In the genomic region with DNA sequence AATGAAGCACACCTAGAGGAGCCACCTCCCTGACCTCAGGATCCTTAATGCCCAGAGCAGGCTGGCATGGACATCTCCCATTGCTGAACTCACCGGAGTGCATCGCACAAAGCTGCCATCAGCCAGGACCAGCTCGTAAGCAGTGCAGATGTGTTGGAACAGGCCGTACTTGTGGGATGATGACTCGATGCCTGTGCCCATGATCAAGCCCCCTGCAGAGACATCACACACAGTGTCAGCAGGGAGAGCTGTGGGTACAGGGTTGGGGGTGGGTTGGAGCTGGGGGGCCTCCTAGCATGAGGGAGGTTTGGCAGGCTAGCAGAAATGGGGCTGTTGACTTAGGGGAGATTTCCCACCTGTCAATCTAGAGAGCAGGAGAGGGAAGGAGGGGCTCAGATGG, we compare ENCODE assay signal across 33 cellular contexts. TPM values are rescaled to one million over a fixed set of nuclear protein-coding genes. Genes with fewer than 3 reads are reported as not detected.
DNase-seq lines count a peak whose midpoint lies in the region; ATAC-seq, FAIRE-seq and TF ChIP-seq lines count a peak whose summit lies in the region.
"Had no signal": no experiment of that assay in that cellular context is flagged by ENCODE, and none has a peak within 500 bp of the region (broad histone marks: within the 10 kb centered on the region; RNA-seq: fewer than 3 reads in every experiment).

No MANE protein-coding gene starts in this region.

- FAIRE-seq in H54 (lab: Jason Lieb, UNC): peak; percentile 72
- FAIRE-seq: GM12878 had no signal

- peaks cover 0 to 6% of the 10 kb centered on the region in 2 donors for H3K27me3 Mint-ChIP-seq in effector memory CD8-positive, alpha-beta T cell
- H3K27me3 Mint-ChIP-seq: activated CD4-positive, alpha-beta memory T cell treated with anti-CD3 and anti-CD28 coated beads, Interleukin-2, amount 10 ng/mL, durations not matched to agents 7 days and 5 days; activated naive CD4-positive, alpha-beta T cell treated with anti-CD3 and anti-CD28 coated beads, Interleukin-2, amount 50 U/mL, for 24 hours; stimulated activated naive CD8-positive, alpha-beta T cell treated with anti-CD3 and anti-CD28 coated beads, Interleukin-15, Interleukin-2, amounts not matched to agents 100 ng/mL and 50 ng/mL, for 24 hours had no signal

- no peak for TF ChIP-seq CTCF in adrenal gland (IDR thresholded peaks at IDR 0.05)

- no peak for TF ChIP-seq POLR2A in H54 (IDR thresholded peaks at IDR 0.05; ENCODE audit: low read depth, low read length)
- TF ChIP-seq POLR2A in adrenal gland (IDR thresholded peaks at IDR 0.05): no peak

- DNase-seq in H54 (ENCODE audit: insufficient read length, low spot score) (no peak), adrenal gland (no peak), kidney tubule cell (ENCODE audit: low spot score) (peak; percentile 54), renal cortical epithelial cell (ENCODE audit: low read depth) (peak; percentile 43), HT-29 (ENCODE audit: low spot score) (no peak)
- no peak for DNase-seq in stimulated activated CD4-positive, alpha-beta T cell treated with anti-CD3 and anti-CD28 coated beads, Interleukin-1b, Interleukin-23, amount 100 ng/mL, for 48 hours
- no peak for DNase-seq in effector memory CD8-positive, alpha-beta T cell
- DNase-seq: activated CD4-positive, alpha-beta memory T cell treated with anti-CD3 and anti-CD28 coated beads, Interleukin-2, amount 10 ng/mL, durations not matched to agents 7 days and 5 days; activated CD4-positive, CD25-positive, alpha-beta regulatory T cell treated with anti-CD3 and anti-CD28 coated beads, Interleukin-2, amount 50 U/mL, for 72 hours; caudate nucleus; CD8-positive, alpha-beta memory T cell; cortex of kidney; effector memory CD4-positive, alpha-beta T cell; EL; foreskin melanocyte; H7; heart right ventricle; Kasumi-1; kidney glomerular epithelial cell; mammary epithelial cell; NCI-H1417 treated with DMSO at 0.1 percent for 48 hours; NCI-H2081; NCI-H526; Right ventricle myocardium superior; T-helper 2 cell; uterus had no signal

- peaks cover 0 to 68% of the 10 kb centered on the region in 2 donors for H3K36me3 ChIP-seq in adrenal gland (replicated peaks in 1 of 2)
- H3K36me3 ChIP-seq: uterus had no signal

- H3K9me3 ChIP-seq in adrenal gland (replicated peaks in 1 of 3): peaks cover 0 to 3% (median 0%) of the 10 kb centered on the region in 3 donors
- H3K9me3 ChIP-seq: esophagus muscularis mucosa, thoracic aorta, uterus had no signal

- no peaks in the 10 kb centered on the region for H3K36me3 Mint-ChIP-seq in effector memory CD8-positive, alpha-beta T cell (ENCODE audit: insufficient read depth)

- H3K27me3 ChIP-seq in adrenal gland: no peaks in the 10 kb centered on the region
- H3K27me3 ChIP-seq: ascending aorta, esophagus muscularis mucosa, heart right ventricle, uterus had no signal

- H3K27ac ChIP-seq in adrenal gland: peak overlapping the region in 3 of 5 donors; percentile 23 to 59 (median 28)
- H3K27ac ChIP-seq: ascending aorta, esophagus muscularis mucosa, heart right ventricle, thoracic aorta, uterus had no signal

- H3K9me3 Mint-ChIP-seq in effector memory CD8-positive, alpha-beta T cell: no peaks in the 10 kb centered on the region
- H3K9me3 Mint-ChIP-seq: activated CD4-positive, alpha-beta memory T cell treated with anti-CD3 and anti-CD28 coated beads, Interleukin-2, amount 10 ng/mL, durations not matched to agents 7 days and 5 days; activated naive CD4-positive, alpha-beta T cell treated with anti-CD3 and anti-CD28 coated beads, Interleukin-2, amount 50 U/mL, for 24 hours; stimulated activated naive CD8-positive, alpha-beta T cell treated with anti-CD3 and anti-CD28 coated beads, Interleukin-15, Interleukin-2, amounts not matched to agents 100 ng/mL and 50 ng/mL, for 24 hours had no signal

- H3K4me3 ChIP-seq in adrenal gland: no peak overlapping the region
- H3K4me3 ChIP-seq: ascending aorta, esophagus muscularis mucosa, GM12878, heart right ventricle, thoracic aorta, uterus had no signal

- intact Hi-C loops in adrenal gland (cut with DNase I): no loop called here

- 69 to 72% (median 70%) methylated on average over 4 to 5 of the region's 5 CpGs for WGBS in adrenal gland, 4 donors

- no peak for ATAC-seq in effector memory CD8-positive, alpha-beta T cell (replicated peaks)
- ATAC-seq: GM12878, heart right ventricle had no signal

- H3K4me3 Mint-ChIP-seq in effector memory CD8-positive, alpha-beta T cell: no peak overlapping the region
- H3K4me3 Mint-ChIP-seq: activated CD4-positive, alpha-beta memory T cell treated with anti-CD3 and anti-CD28 coated beads, Interleukin-2, amount 10 ng/mL, durations not matched to agents 7 days and 5 days; activated naive CD4-positive, alpha-beta T cell treated with anti-CD3 and anti-CD28 coated beads, Interleukin-2, amount 50 U/mL, for 24 hours; CD8-positive, alpha-beta memory T cell; nephron; stimulated activated naive CD8-positive, alpha-beta T cell treated with anti-CD3 and anti-CD28 coated beads, Interleukin-15, Interleukin-2, amounts not matched to agents 100 ng/mL and 50 ng/mL, for 24 hours had no signal

- H3K4me1 ChIP-seq in adrenal gland (replicated peaks in 1 of 2): peaks cover 6 to 61% of the 10 kb centered on the region in 2 donors
- H3K4me1 ChIP-seq: ascending aorta, esophagus muscularis mucosa, heart right ventricle, uterus had no signal

- no peak overlapping the region for H3K27ac Mint-ChIP-seq in effector memory CD8-positive, alpha-beta T cell
- H3K27ac Mint-ChIP-seq: activated CD4-positive, alpha-beta memory T cell treated with anti-CD3 and anti-CD28 coated beads, Interleukin-2, amount 10 ng/mL, durations not matched to agents 7 days and 5 days; activated naive CD4-positive, alpha-beta T cell treated with anti-CD3 and anti-CD28 coated beads, Interleukin-2, amount 50 U/mL, for 24 hours; CD8-positive, alpha-beta memory T cell; nephron; stimulated activated naive CD8-positive, alpha-beta T cell treated with anti-CD3 and anti-CD28 coated beads, Interleukin-15, Interleukin-2, amounts not matched to agents 100 ng/mL and 50 ng/mL, for 24 hours had no signal

- no peaks in the 10 kb centered on the region for H3K4me1 Mint-ChIP-seq in effector memory CD8-positive, alpha-beta T cell (ENCODE audit: low read depth in 2 of 2)
- H3K4me1 Mint-ChIP-seq: activated naive CD4-positive, alpha-beta T cell treated with anti-CD3 and anti-CD28 coated beads, Interleukin-2, amount 50 U/mL, for 24 hours; CD8-positive, alpha-beta memory T cell; nephron had no signal

RNA-seq across cellular contexts. Expression of gene DHCR24, which starts 12.0 kb away (rescaled TPM):
- total RNA-seq in adrenal gland: 1,000 to 10,000 TPM; 1,178 to 4,240 (median 2,741) TPM
- 1,000 to 10,000 TPM in 1 of 3 donors, 100 to 1,000 TPM in 2; 138 to 3,356 (median 348) TPM for polyA plus RNA-seq in adrenal gland
- 383 and 608 TPM in 2 replicates for total RNA-seq in renal cortical epithelial cell
- 316 and 325 TPM in 2 replicates for total RNA-seq in HT-29 (2014; rRNA removed; shearing (Covaris generic))

Comparison
In these comparisons a context has a peak if more than half of its experiments do, and no peak if none do; other contexts are left out.
1. DNase-seq: peak in kidney tubule cell (single experiment) and renal cortical epithelial cell (single experiment); none in H54 (single experiment), adrenal gland (0 of 7), HT-29 (single experiment), stimulated activated CD4-positive, alpha-beta T cell treated with anti-CD3 and anti-CD28 coated beads, Interleukin-1b, Interleukin-23, amount 100 ng/mL, for 48 hours (single experiment) and effector memory CD8-positive, alpha-beta T cell (0 of 3).